In the genomic region with DNA sequence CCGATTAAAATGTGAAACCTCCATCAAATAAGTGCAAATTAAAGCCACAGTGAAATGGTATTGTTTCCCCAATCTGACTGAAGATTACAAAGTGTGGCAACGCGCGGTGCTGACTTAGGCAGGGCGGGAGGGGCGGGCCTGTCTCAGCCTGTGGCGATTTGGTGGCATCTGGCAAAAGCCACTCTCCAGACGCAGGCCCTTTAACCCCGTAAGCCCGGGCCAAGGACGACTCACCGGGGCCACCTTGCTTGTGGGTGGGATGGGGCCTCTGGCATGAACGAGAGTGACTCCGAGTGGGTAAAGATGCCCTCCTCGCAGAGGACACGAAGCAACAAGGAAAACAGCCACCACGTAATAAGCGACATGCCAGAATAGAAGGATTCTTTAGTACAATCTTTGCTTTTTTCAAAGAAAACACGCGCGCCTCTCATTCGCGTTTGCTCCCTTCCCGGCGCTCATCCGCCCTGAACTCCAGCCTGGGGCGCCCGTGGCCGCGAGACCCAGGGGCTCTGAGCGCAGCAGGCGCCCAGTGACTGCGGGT, we compare ENCODE assay signal across 9 cellular contexts. TPM values are rescaled to one million over a fixed set of nuclear protein-coding genes. Genes with fewer than 3 reads are reported as not detected.
DNase-seq lines count a peak whose midpoint lies in the region; ATAC-seq and TF ChIP-seq lines count a peak whose summit lies in the region.
"Had no signal": no experiment of that assay in that cellular context is flagged by ENCODE, and none has a peak within 500 bp of the region (broad histone marks: within the 10 kb centered on the region; RNA-seq: fewer than 3 reads in every experiment).

No MANE protein-coding gene starts in this region.

- H3K4me3 Mint-ChIP-seq in natural killer cell = peak overlapping the region; percentile 31
- no peak overlapping the region for H3K4me3 Mint-ChIP-seq in natural killer cell treated with Interleukin-12 subunit alpha and Interleukin-12 subunit beta and Interleukin-15 and Interleukin-18, amount 100 ng/mL, for 72 hours

- H3K36me3 ChIP-seq in ascending aorta (no peaks in the 10 kb centered on the region), mucosa of rectum (ENCODE audit: control insufficient read depth in 2 of 2, insufficient read depth in 2 of 2, low read length in 2 of 2) (no peaks in the 10 kb centered on the region), urinary bladder (ENCODE audit: insufficient read depth) (no peaks in the 10 kb centered on the region), MG63 (no peaks in the 10 kb centered on the region)
- H3K36me3 ChIP-seq: ovary had no signal

- H3K9me3 ChIP-seq in ascending aorta = peaks cover 0 to 10% of the 10 kb centered on the region in 2 donors
- no peaks in the 10 kb centered on the region for H3K9me3 ChIP-seq in mucosa of rectum (ENCODE audit: control insufficient read depth in 2 of 2, low read length in 2 of 2)
- H3K9me3 ChIP-seq in MG63 = no peaks in the 10 kb centered on the region
- H3K9me3 ChIP-seq: ovary had no signal

- H3K4me1 ChIP-seq in ascending aorta (peaks cover 3 to 5% of the 10 kb centered on the region in 2 donors), mucosa of rectum (ENCODE audit: control insufficient read depth in 2 of 2, insufficient read depth in 2 of 2, low read length in 2 of 2) (peaks cover 27 to 30% of the 10 kb centered on the region in 2 donors), urinary bladder (ENCODE audit: insufficient read depth) (peaks cover 2% of the 10 kb centered on the region)

- H3K9ac ChIP-seq in mucosa of rectum (ENCODE audit: low read depth in 1 of 2, low read length in 2 of 2) = peak overlapping the region; percentile 6 to 87

- DNase-seq in natural killer cell (no peak), ascending aorta (ENCODE audit: low spot score in 2 of 2) (no peak), kidney tubule cell (ENCODE audit: low spot score) (no peak), 8988T (no peak), MG63 (no peak)
- no peak for DNase-seq in natural killer cell treated with Interleukin-12 subunit alpha and Interleukin-12 subunit beta and Interleukin-15 and Interleukin-18, amount 100 ng/mL, for 72 hours (ENCODE audit: low spot score)
- DNase-seq: ovary had no signal

- 13% methylated on average over 33 of the region's 33 CpGs for WGBS in urinary bladder

- H3K9me3 Mint-ChIP-seq in natural killer cell = peaks cover 0 to 5% of the 10 kb centered on the region in 2 donors
- H3K9me3 Mint-ChIP-seq in natural killer cell treated with Interleukin-12 subunit alpha and Interleukin-12 subunit beta and Interleukin-15 and Interleukin-18, amount 100 ng/mL, for 72 hours = peaks cover 5% of the 10 kb centered on the region

- H3K4me3 ChIP-seq in ascending aorta (peak overlapping the region; percentile 42 to 43), mucosa of rectum (ENCODE audit: low read length in 2 of 2) (peak overlapping the region; percentile 67 to 69), urinary bladder (ENCODE audit: low read depth, low read length) (peak overlapping the region; percentile 39), MG63 (no peak overlapping the region)
- H3K4me3 ChIP-seq: ovary had no signal

- TF ChIP-seq CTCF in natural killer cell (IDR thresholded peaks at IDR 0.05) (no peak), ascending aorta (IDR thresholded peaks at IDR 0.05) (no peak)

- no peaks in the 10 kb centered on the region for H3K4me1 Mint-ChIP-seq in natural killer cell
- peaks cover 0 to 5% of the 10 kb centered on the region in 2 donors for H3K4me1 Mint-ChIP-seq in natural killer cell treated with Interleukin-12 subunit alpha and Interleukin-12 subunit beta and Interleukin-15 and Interleukin-18, amount 100 ng/mL, for 72 hours (ENCODE audit: low read depth in 2 of 2)

- H3K27ac Mint-ChIP-seq in natural killer cell = no peak overlapping the region
- H3K27ac Mint-ChIP-seq in natural killer cell treated with Interleukin-12 subunit alpha and Interleukin-12 subunit beta and Interleukin-15 and Interleukin-18, amount 100 ng/mL, for 72 hours = no peak overlapping the region

- no peak for ATAC-seq in natural killer cell
- no peak for ATAC-seq in natural killer cell treated with Interleukin-12 subunit alpha and Interleukin-12 subunit beta and Interleukin-15 and Interleukin-18, amount 100 ng/mL, for 72 hours

- intact Hi-C loops in natural killer cell (cut with micrococcal nuclease) = no loop called here
- intact Hi-C loops in ascending aorta (cut with DNase I) = no loop called here

- peaks cover 0 to 6% of the 10 kb centered on the region in 2 donors for H3K27me3 Mint-ChIP-seq in natural killer cell (ENCODE audit: low read depth in 2 of 2)
- peaks cover 0 to 2% of the 10 kb centered on the region in 2 donors for H3K27me3 Mint-ChIP-seq in natural killer cell treated with Interleukin-12 subunit alpha and Interleukin-12 subunit beta and Interleukin-15 and Interleukin-18, amount 100 ng/mL, for 72 hours

- no peaks in the 10 kb centered on the region for H3K36me3 Mint-ChIP-seq in natural killer cell
- no peaks in the 10 kb centered on the region for H3K36me3 Mint-ChIP-seq in natural killer cell treated with Interleukin-12 subunit alpha and Interleukin-12 subunit beta and Interleukin-15 and Interleukin-18, amount 100 ng/mL, for 72 hours

- H3K27ac ChIP-seq in ascending aorta (no peak overlapping the region), mucosa of rectum (ENCODE audit: low read depth in 2 of 2, low read length in 2 of 2) (peak overlapping the region; percentile 71 to 89), urinary bladder (ENCODE audit: low read depth) (no peak overlapping the region)
- H3K27ac ChIP-seq: ovary had no signal

- H3K27me3 ChIP-seq in ascending aorta (peaks cover 17% of the 10 kb centered on the region), mucosa of rectum (ENCODE audit: control insufficient read depth in 2 of 2, insufficient read depth in 2 of 2, low read length in 2 of 2) (peaks cover 6 to 9% of the 10 kb centered on the region in 2 donors), MG63 (peaks cover 4% of the 10 kb centered on the region)

RNA-seq across cellular contexts. Expression of a gene that starts 0.8 kb away (rescaled TPM):
- total RNA-seq in natural killer cell (1 to 10 TPM in 2 of 3 donors, under 1 TPM in 1; 0.60 to 7.1 (median 4.4) TPM), ascending aorta (1.6 TPM), urinary bladder (6.5 TPM)
- under 1 TPM in 1 of 2 donors, not detected in 1; 0.33 TPM for total RNA-seq in natural killer cell treated with Interleukin-12 subunit alpha and Interleukin-12 subunit beta and Interleukin-15 and Interleukin-18, amount 100 ng/mL, for 72 hours
- 6.2 TPM for polyA plus RNA-seq in urinary bladder
- not detected in 2 replicates for total RNA-seq in MG63 (2014; rRNA removed; shearing (Covaris generic); ENCODE audit: low replicate concordance)

Comparison
In these comparisons a context has a peak if more than half of its experiments do, and no peak if none do; other contexts are left out.
1. H3K27ac ChIP-seq: peak in mucosa of rectum (2 of 2); none in ascending aorta (0 of 2) and urinary bladder (single experiment).